1 cellular context compared by ENCODE assay signal in genomic region chr18:80252136-80252535, GRCh38.
TF ChIP-seq lines count a peak whose summit lies in the region.

No MANE protein-coding gene starts in this region.

TF ChIP-seq in GM23338, 12 proteins besides CTCF, POLR2A, EP300 and RAD21:
- TF ChIP-seq STAT1 (IDR thresholded peaks at IDR 0.05; ENCODE audit: unreplicated experiment) = no peak
TF ChIP-seq in GM23338: peak in this region for 0.
